8 cellular contexts compared by ENCODE assay signal in genomic region chr20:25076731-25077609, GRCh38. TPM values are rescaled to one million over a fixed set of nuclear protein-coding genes. Genes with fewer than 3 reads are reported as not detected.
DNase-seq lines count a peak whose midpoint lies in the region; ATAC-seq and TF ChIP-seq lines count a peak whose summit lies in the region.

No MANE protein-coding gene starts in this region.

- peaks cover 22% of the 10 kb centered on the region for H3K4me1 ChIP-seq in vagina

- intact Hi-C loops in vagina (cut with DNase I) = no loop called here

- TF ChIP-seq CTCF in 22Rv1 (IDR thresholded peaks at IDR 0.05) (peak; percentile 62), GM12872 (IDR thresholded peaks at IDR 0.05; ENCODE audit: insufficient read depth, low read depth, low read length) (peak; percentile 43), astrocyte of the spinal cord (IDR thresholded peaks at IDR 0.05; ENCODE audit: low read depth, low read length) (peak; percentile 30), vagina (IDR thresholded peaks at IDR 0.05) (no peak)

- no peak for ATAC-seq in HG02763 (IDR thresholded peaks at IDR 0.05; ENCODE audit: unreplicated experiment)

- H3K27me3 ChIP-seq in vagina = peaks cover 13% of the 10 kb centered on the region

- no peak for TF ChIP-seq POLR2A in vagina (IDR thresholded peaks at IDR 0.05)

- DNase-seq in NCI-H2171 (lab: John Stamatoyannopoulos, UW) (peak; percentile 91), astrocyte of the spinal cord (ENCODE audit: low read depth, low spot score) (no peak), kidney tubule cell (ENCODE audit: low spot score) (peak; percentile 68), vagina (ENCODE audit: extremely low spot score in 2 of 2) (peak; percentile 72 to 74), GOT3 (lab: John Stamatoyannopoulos, UW) (no peak)

- H3K4me3 ChIP-seq in astrocyte of the spinal cord (ENCODE audit: low read depth, low read length) (no peak overlapping the region), vagina (peak overlapping the region; percentile 21 to 37)

- H3K9me3 ChIP-seq in vagina = no peaks in the 10 kb centered on the region

- no peaks in the 10 kb centered on the region for H3K36me3 ChIP-seq in vagina

- in situ Hi-C loops in astrocyte of the spinal cord (cut with HindIII; ENCODE audit: low sequenced_read_pairs) = no loop called here

- H3K27ac ChIP-seq in 22Rv1 (no peak overlapping the region), vagina (no peak overlapping the region)

RNA-seq across cellular contexts. Expression of gene VSX1, which starts 5.0 kb away (rescaled TPM):
- not detected for total RNA-seq in vagina

RNA-seq across cellular contexts. Expression of gene ACSS1, which starts 19.0 kb away (rescaled TPM):
- 26.3 TPM for total RNA-seq in vagina

Comparison
In these comparisons a context has a peak if more than half of its experiments do, and no peak if none do; other contexts are left out.
1. CTCF ChIP-seq: peak in 22Rv1 (single experiment), GM12872 (single experiment) and astrocyte of the spinal cord (single experiment); none in vagina (0 of 3).
2. DNase-seq: peak in NCI-H2171 (single experiment), kidney tubule cell (single experiment) and vagina (2 of 2); none in astrocyte of the spinal cord (single experiment) and GOT3 (single experiment).